ENCODE assay signal across 19 cellular contexts in the genomic region with DNA sequence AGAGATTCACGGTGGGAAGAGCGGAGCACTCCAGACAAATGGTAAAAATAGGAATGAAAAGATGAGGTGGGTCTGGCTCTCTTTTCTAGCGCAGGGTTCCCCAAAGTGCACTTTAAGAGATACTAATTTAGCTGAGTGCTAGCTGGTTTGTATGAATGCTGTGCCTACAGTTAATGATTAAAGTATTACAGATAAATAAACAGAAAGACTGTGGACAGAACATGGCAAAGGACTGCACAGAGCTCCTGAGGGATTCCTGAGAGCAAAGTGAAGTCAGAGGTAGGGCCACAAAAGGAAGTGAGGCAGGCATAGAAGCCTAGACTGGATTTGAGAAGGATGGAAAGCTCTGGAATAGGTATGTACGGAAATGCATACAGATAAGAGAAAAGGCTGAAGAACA.
DNase-seq lines count a peak whose midpoint lies in the region; ATAC-seq and TF ChIP-seq lines count a peak whose summit lies in the region.
"Had no signal": no experiment of that assay in that cellular context is flagged by ENCODE, and none has a peak within 500 bp of the region (broad histone marks: within the 10 kb centered on the region; RNA-seq: fewer than 3 reads in every experiment).

No MANE protein-coding gene starts in this region.

- no peaks in the 10 kb centered on the region for H3K9me3 ChIP-seq in upper lobe of right lung
- H3K9me3 ChIP-seq: BLaER1 treated with 17β-estradiol and CSF1 and Interleukin-3, amounts not matched to agents 10 nM and 100 nM had no signal

- H3K36me3 ChIP-seq in upper lobe of right lung: peaks cover 13% of the 10 kb centered on the region

- H3K4me1 ChIP-seq in upper lobe of right lung: no peaks in the 10 kb centered on the region

- peaks cover 3% of the 10 kb centered on the region for H3K9me3 Mint-ChIP-seq in activated T-cell treated with anti-CD3 and anti-CD28 coated beads, Interleukin-2, amount 50 U/mL, for 24 hours
- H3K9me3 Mint-ChIP-seq in activated T-cell treated with anti-CD3 and anti-CD28 coated beads, Interleukin-2, amount 50 U/mL, for 4 hours: peaks cover 7% of the 10 kb centered on the region
- H3K9me3 Mint-ChIP-seq: CD8-positive, alpha-beta memory T cell had no signal

- H3K27me3 ChIP-seq in upper lobe of right lung: no peaks in the 10 kb centered on the region
- H3K27me3 ChIP-seq: BLaER1 treated with 17β-estradiol and CSF1 and Interleukin-3, amounts not matched to agents 10 nM and 100 nM had no signal

- no peak overlapping the region for H3K4me3 ChIP-seq in upper lobe of right lung
- H3K4me3 ChIP-seq: BLaER1 treated with 17β-estradiol and CSF1 and Interleukin-3, amounts not matched to agents 10 nM and 100 nM had no signal

- H3K27ac ChIP-seq in VCaP (peak overlapping the region; percentile 64), upper lobe of right lung (no peak overlapping the region)
- H3K27ac ChIP-seq: BLaER1 treated with 17β-estradiol and CSF1 and Interleukin-3, amounts not matched to agents 10 nM and 100 nM had no signal

- peaks cover 70% of the 10 kb centered on the region for H3K36me3 Mint-ChIP-seq in activated T-cell treated with anti-CD3 and anti-CD28 coated beads, Interleukin-2, amount 50 U/mL, for 24 hours (ENCODE audit: low read depth)
- peaks cover 33% of the 10 kb centered on the region for H3K36me3 Mint-ChIP-seq in activated T-cell treated with anti-CD3 and anti-CD28 coated beads, Interleukin-2, amount 50 U/mL, for 4 hours (ENCODE audit: insufficient read depth)

- TF ChIP-seq CTCF in VCaP (conservative IDR thresholded peaks at IDR 0.05) (no peak), upper lobe of right lung (IDR thresholded peaks at IDR 0.05) (no peak)

- no peaks in the 10 kb centered on the region for H3K27me3 Mint-ChIP-seq in activated T-cell treated with anti-CD3 and anti-CD28 coated beads, Interleukin-2, amount 50 U/mL, for 24 hours
- no peaks in the 10 kb centered on the region for H3K27me3 Mint-ChIP-seq in activated T-cell treated with anti-CD3 and anti-CD28 coated beads, Interleukin-2, amount 50 U/mL, for 4 hours (ENCODE audit: low read depth)
- H3K27me3 Mint-ChIP-seq: CD8-positive, alpha-beta memory T cell had no signal

- peak overlapping the region; percentile 74 for H3K27ac Mint-ChIP-seq in activated T-cell treated with anti-CD3 and anti-CD28 coated beads, Interleukin-2, amount 50 U/mL, for 24 hours

- no peak for DNase-seq in activated T-cell treated with anti-CD3 and anti-CD28 coated beads, Interleukin-2, amount 50 U/mL, for 24 hours
- DNase-seq in activated T-cell treated with anti-CD3 and anti-CD28 coated beads, Interleukin-2, amount 50 U/mL, for 4 hours: no peak
- no peak for DNase-seq in left lobe of liver (ENCODE audit: low spot score)
- no peak for DNase-seq in upper lobe of right lung
- DNase-seq in SKM-1 (lab: John Stamatoyannopoulos, UW; ENCODE audit: unreplicated experiment): no peak
- no peak for DNase-seq in SK-N-DZ (ENCODE audit: low spot score)
- DNase-seq: CD8-positive, alpha-beta memory T cell; DMS79 treated with DMSO at 0.1 percent for 48 hours; GOT3; KBM-7; MV-4-11; NCI-H1436; NCI-H1930; NCI-H345; NCI-H524 treated with DMSO at 0.1 percent for 48 hours; SHP77 had no signal

- intact Hi-C loops in upper lobe of right lung (cut with DNase I): no loop called here

- ATAC-seq in activated T-cell treated with anti-CD3 and anti-CD28 coated beads, Interleukin-2, amount 50 U/mL, for 4 hours: no peak
- ATAC-seq in left lobe of liver (peak; percentile 91), upper lobe of right lung (peak; percentile 24)
- ATAC-seq: HCT116 had no signal

- no peak overlapping the region for H3K4me3 Mint-ChIP-seq in activated T-cell treated with anti-CD3 and anti-CD28 coated beads, Interleukin-2, amount 50 U/mL, for 24 hours
- no peak overlapping the region for H3K4me3 Mint-ChIP-seq in activated T-cell treated with anti-CD3 and anti-CD28 coated beads, Interleukin-2, amount 50 U/mL, for 4 hours
- H3K4me3 Mint-ChIP-seq: CD8-positive, alpha-beta memory T cell had no signal

- peaks cover 65% of the 10 kb centered on the region for H3K4me1 Mint-ChIP-seq in activated T-cell treated with anti-CD3 and anti-CD28 coated beads, Interleukin-2, amount 50 U/mL, for 24 hours (ENCODE audit: low read depth)
- peaks cover 30% of the 10 kb centered on the region for H3K4me1 Mint-ChIP-seq in activated T-cell treated with anti-CD3 and anti-CD28 coated beads, Interleukin-2, amount 50 U/mL, for 4 hours (ENCODE audit: low read depth)

Comparison
In these comparisons a context has a peak if more than half of its experiments do, and no peak if none do; other contexts are left out.
1. ATAC-seq: peak in left lobe of liver (single experiment) and upper lobe of right lung (single experiment); none in activated T-cell treated with anti-CD3 and anti-CD28 coated beads, Interleukin-2, amount 50 U/mL, for 4 hours (0 of 2).